22 cellular contexts compared by ENCODE assay signal in the genomic region with DNA sequence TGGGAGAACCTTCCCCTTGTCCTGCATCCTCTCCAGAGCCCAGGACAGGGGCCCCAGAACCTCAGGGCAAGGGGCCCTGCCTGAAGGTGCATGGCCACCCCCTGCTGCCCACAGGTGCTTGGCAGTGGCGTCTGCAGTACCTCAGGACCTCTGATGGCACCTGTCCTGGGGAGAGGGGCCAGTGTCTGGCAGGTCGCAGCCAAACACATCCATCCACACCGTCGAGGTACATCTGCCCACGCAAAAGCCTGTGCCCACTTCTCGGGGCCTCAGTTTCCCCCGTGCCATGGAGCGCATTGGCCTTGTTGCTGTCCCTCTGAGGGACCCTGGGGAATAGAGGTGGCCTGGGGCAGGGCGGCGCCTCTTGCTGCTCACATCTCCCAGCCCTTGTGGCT. TPM values are rescaled to one million over a fixed set of nuclear protein-coding genes. Genes with fewer than 3 reads are reported as not detected.
A peak's percentile ranks its signal among the peaks of the same experiment; 100 is the strongest.
DNase-seq lines count a peak whose midpoint lies in the region; ATAC-seq and TF ChIP-seq lines count a peak whose summit lies in the region.
"Had no signal": no experiment of that assay in that cellular context is flagged by ENCODE, and none has a peak within 500 bp of the region (broad histone marks: within the 10 kb centered on the region; RNA-seq: fewer than 3 reads in every experiment).

No MANE protein-coding gene starts in this region.

- ATAC-seq in CD4-positive, alpha-beta T cell (ENCODE audit: poor library complexity) = no peak
- no peak for ATAC-seq in GM19351 (IDR thresholded peaks at IDR 0.05; ENCODE audit: unreplicated experiment)
- ATAC-seq: PC-3 had no signal

- no peak for TF ChIP-seq CTCF in CD4-positive, alpha-beta T cell (IDR thresholded peaks at IDR 0.05)
- TF ChIP-seq CTCF in RWPE1 (conservative IDR thresholded peaks at IDR 0.05; ENCODE audit: low read depth) (no peak), osteoblast (IDR thresholded peaks at IDR 0.05; ENCODE audit: extremely low read depth, low read depth, low read length) (no peak)

- peak overlapping the region; percentile 40 for H3K27ac Mint-ChIP-seq in CD4-positive, alpha-beta T cell
- peak overlapping the region in 4 of 6 donors; percentile 40 to 83 (median 79) for H3K27ac Mint-ChIP-seq in immature natural killer cell
- H3K27ac Mint-ChIP-seq in activated CD4-positive, alpha-beta T cell treated with anti-CD3 and anti-CD28 coated beads, Interleukin-2, amount 10 ng/mL, durations not matched to agents 24 days and 14 days = no peak overlapping the region

- no peak for DNase-seq in CD4-positive, alpha-beta T cell
- no peak for DNase-seq in RWPE1 (ENCODE audit: low spot score)
- DNase-seq in immature natural killer cell = no peak
- peak; percentile 47 for DNase-seq in osteoblast (ENCODE audit: insufficient read length, low spot score, missing footprints)
- DNase-seq in activated CD4-positive, alpha-beta T cell treated with anti-CD3 and anti-CD28 coated beads, Interleukin-2, amount 10 ng/mL, durations not matched to agents 24 days and 14 days = no peak
- no peak for DNase-seq in DMS53 treated with DMSO at 0.1 percent for 48 hours (lab: John Stamatoyannopoulos, UW; ENCODE audit: unreplicated experiment)
- DNase-seq in activated CD4-positive, CD25-positive, alpha-beta regulatory T cell (lab: John Stamatoyannopoulos, UW) = no peak
- DNase-seq: AML-193; CD8-positive, alpha-beta memory T cell; DMS53; MM.1S; NCI-H1092; NCI-H1436 treated with DMSO at 0.1 percent for 48 hours; NCI-H2029 treated with DMSO at 0.1 percent for 48 hours; NCI-H2171; NCI-H526; PC-3; RPMI8226; SIG-M5 had no signal

- no peaks in the 10 kb centered on the region for H3K9me3 Mint-ChIP-seq in CD4-positive, alpha-beta T cell
- H3K9me3 Mint-ChIP-seq in immature natural killer cell = peaks cover 2 to 25% (median 13%) of the 10 kb centered on the region in 6 donors
- peaks cover 3% of the 10 kb centered on the region for H3K9me3 Mint-ChIP-seq in activated CD4-positive, alpha-beta T cell treated with anti-CD3 and anti-CD28 coated beads, Interleukin-2, amount 10 ng/mL, durations not matched to agents 24 days and 14 days

- H3K4me3 ChIP-seq in osteoblast (ENCODE audit: insufficient read depth, low read length) = no peak overlapping the region

- H3K4me1 ChIP-seq in osteoblast (ENCODE audit: insufficient read depth, low read length) = peaks cover 17% of the 10 kb centered on the region

- no peak overlapping the region for H2AFZ ChIP-seq in osteoblast (ENCODE audit: low read length)

- H3K4me3 Mint-ChIP-seq in CD4-positive, alpha-beta T cell = no peak overlapping the region
- H3K4me3 Mint-ChIP-seq in immature natural killer cell = no peak overlapping the region
- no peak overlapping the region for H3K4me3 Mint-ChIP-seq in activated CD4-positive, alpha-beta T cell treated with anti-CD3 and anti-CD28 coated beads, Interleukin-2, amount 10 ng/mL, durations not matched to agents 24 days and 14 days
- H3K4me3 Mint-ChIP-seq: CD8-positive, alpha-beta memory T cell; IgD-negative memory B cell had no signal

- CTCF ChIA-PET in CD4-positive, alpha-beta T cell (lab: Charles Lee) = no interaction called here
- CTCF ChIA-PET in RWPE1 (lab: Yijun Ruan, JAX) = no interaction called here

- intact Hi-C loops in CD4-positive, alpha-beta T cell (cut with DNase I, micrococcal nuclease) = no loop called here
- intact Hi-C loops in activated CD4-positive, alpha-beta T cell treated with anti-CD3 and anti-CD28 coated beads, Interleukin-2, amount 10 ng/mL, durations not matched to agents 24 days and 14 days (cut with micrococcal nuclease) = no loop called here

- peaks cover 28% of the 10 kb centered on the region for H3K36me3 Mint-ChIP-seq in CD4-positive, alpha-beta T cell (ENCODE audit: low read depth)
- H3K36me3 Mint-ChIP-seq in immature natural killer cell = peaks cover 0 to 3% (median 0%) of the 10 kb centered on the region in 3 donors
- peaks cover 31% of the 10 kb centered on the region for H3K36me3 Mint-ChIP-seq in activated CD4-positive, alpha-beta T cell treated with anti-CD3 and anti-CD28 coated beads, Interleukin-2, amount 10 ng/mL, durations not matched to agents 24 days and 14 days (ENCODE audit: low read depth)

- H3K4me2 ChIP-seq in osteoblast (ENCODE audit: insufficient read depth, low read length) = no peak overlapping the region

- H3K79me2 ChIP-seq in osteoblast (ENCODE audit: insufficient read depth, low read length) = peaks cover 100% of the 10 kb centered on the region

- H4K20me1 ChIP-seq in osteoblast (ENCODE audit: insufficient read depth, low read length) = peaks cover 94% of the 10 kb centered on the region

- no peak overlapping the region for H3K27ac ChIP-seq in CD4-positive, alpha-beta T cell (ENCODE audit: low read depth, low read length)
- H3K27ac ChIP-seq in RWPE1 = peak overlapping the region; percentile 71
- H3K27ac ChIP-seq in osteoblast (ENCODE audit: low read depth, low read length) = no peak overlapping the region
- H3K27ac ChIP-seq: HL-60 had no signal

- peaks cover 30% of the 10 kb centered on the region for H3K4me1 Mint-ChIP-seq in CD4-positive, alpha-beta T cell (ENCODE audit: low read depth)
- peaks cover 67 to 68% of the 10 kb centered on the region in 2 donors for H3K4me1 Mint-ChIP-seq in immature natural killer cell
- peaks cover 7% of the 10 kb centered on the region for H3K4me1 Mint-ChIP-seq in activated CD4-positive, alpha-beta T cell treated with anti-CD3 and anti-CD28 coated beads, Interleukin-2, amount 10 ng/mL, durations not matched to agents 24 days and 14 days

- POLR2A ChIA-PET in CD4-positive, alpha-beta T cell (lab: Charles Lee) = no interaction called here
- POLR2A ChIA-PET in RWPE1 (lab: Yijun Ruan, JAX; ENCODE audit: low non-redundant PET) = no interaction called here

- peaks cover 8% of the 10 kb centered on the region for H3K27me3 Mint-ChIP-seq in CD4-positive, alpha-beta T cell
- peaks cover under 1 to 32% (median 8%) of the 10 kb centered on the region in 3 donors for H3K27me3 Mint-ChIP-seq in immature natural killer cell (ENCODE audit: low read depth in 3 of 3)
- no peaks in the 10 kb centered on the region for H3K27me3 Mint-ChIP-seq in activated CD4-positive, alpha-beta T cell treated with anti-CD3 and anti-CD28 coated beads, Interleukin-2, amount 10 ng/mL, durations not matched to agents 24 days and 14 days
- H3K27me3 Mint-ChIP-seq: IgD-negative memory B cell had no signal

- no peaks in the 10 kb centered on the region for H3K27me3 ChIP-seq in CD4-positive, alpha-beta T cell (ENCODE audit: control insufficient read depth, insufficient read depth, low read length)
- no peaks in the 10 kb centered on the region for H3K27me3 ChIP-seq in osteoblast (ENCODE audit: insufficient read depth, low read length)

- H3K36me3 ChIP-seq in osteoblast (ENCODE audit: insufficient read depth, low read length) = peaks cover 35% of the 10 kb centered on the region

- H3K9me3 ChIP-seq in CD4-positive, alpha-beta T cell (ENCODE audit: control insufficient read depth, low read length) = no peaks in the 10 kb centered on the region
- no peaks in the 10 kb centered on the region for H3K9me3 ChIP-seq in osteoblast (ENCODE audit: low read depth, low read length)

RNA-seq across cellular contexts. Expression of a gene that starts 9.3 kb away (rescaled TPM):
- 10 to 100 TPM; 36.8 to 38.5 TPM for total RNA-seq in CD4-positive, alpha-beta T cell
- 100 to 1,000 TPM in 1 of 3 donors, 10 to 100 TPM in 2; 66.6 to 136 (median 93.9) TPM for polyA plus RNA-seq in immature natural killer cell
- total RNA-seq in osteoblast = 24.5 and 27.5 TPM in 2 replicates
- total RNA-seq in activated CD4-positive, alpha-beta T cell treated with anti-CD3 and anti-CD28 coated beads, Interleukin-2, amount 10 ng/mL, durations not matched to agents 24 days and 14 days = 159 and 166 TPM in 2 replicates

RNA-seq across cellular contexts. Expression of a gene that starts 40.6 kb away (rescaled TPM):
- total RNA-seq in CD4-positive, alpha-beta T cell = 1 to 10 TPM; 5.9 to 6.1 TPM
- 1 to 10 TPM in 2 of 3 donors, under 1 TPM in 1; 0.57 to 3.4 (median 2.5) TPM for polyA plus RNA-seq in immature natural killer cell
- total RNA-seq in osteoblast = 13.0 and 15.2 TPM in 2 replicates
- total RNA-seq in activated CD4-positive, alpha-beta T cell treated with anti-CD3 and anti-CD28 coated beads, Interleukin-2, amount 10 ng/mL, durations not matched to agents 24 days and 14 days = 1.1 TPM in 2 replicates
